Comparison of ENCODE assay signal across 13 cellular contexts in genomic region chr3:169354774-169355501, GRCh38.
DNase-seq lines count a peak whose midpoint lies in the region; TF ChIP-seq lines count a peak whose summit lies in the region.
"Had no signal": no experiment of that assay in that cellular context is flagged by ENCODE, and none has a peak within 500 bp of the region (broad histone marks: within the 10 kb centered on the region; RNA-seq: fewer than 3 reads in every experiment).

No MANE protein-coding gene starts in this region.

- no peaks in the 10 kb centered on the region for H3K36me3 Mint-ChIP-seq in glutamatergic neuron (ENCODE audit: unreplicated experiment)

- H3K27ac Mint-ChIP-seq in glutamatergic neuron (ENCODE audit: unreplicated experiment) = no peak overlapping the region

- H3K27me3 Mint-ChIP-seq in glutamatergic neuron (ENCODE audit: unreplicated experiment) = peaks cover 2% of the 10 kb centered on the region

- no peak overlapping the region for H3K27ac ChIP-seq in substantia nigra (ENCODE audit: low read depth, low read length, poor library complexity, severe bottlenecking)
- H3K27ac ChIP-seq: breast epithelium, gastrocnemius medialis, ovary had no signal

- DNase-seq in DMS153 treated with DMSO at 0.1 percent for 48 hours (lab: John Stamatoyannopoulos, UW; ENCODE audit: unreplicated experiment) (peak; percentile 92), NCI-H187 treated with DMSO at 0.1 percent for 48 hours (lab: John Stamatoyannopoulos, UW) (peak; percentile 71), NCI-H774 (lab: John Stamatoyannopoulos, UW) (peak; percentile 93), glutamatergic neuron (peak; percentile 61), substantia nigra (lab: John Stamatoyannopoulos, UW) (no peak), medulla oblongata (ENCODE audit: extremely low spot score) (no peak), amygdala (lab: John Stamatoyannopoulos, UW) (no peak), amniotic stem cell (lab: John Stamatoyannopoulos, UW) (no peak)
- DNase-seq: activated naive CD4-positive, alpha-beta T cell treated with anti-CD3 and anti-CD28 coated beads, Interleukin-2, amount 50 U/mL, for 16 hours; gastrocnemius medialis; MV-4-11; ovary had no signal

- no peak overlapping the region for H3K4me3 Mint-ChIP-seq in glutamatergic neuron (ENCODE audit: unreplicated experiment)

- peaks cover 1% of the 10 kb centered on the region for H3K9me3 Mint-ChIP-seq in glutamatergic neuron (ENCODE audit: unreplicated experiment)

- peaks cover 7% of the 10 kb centered on the region for H3K4me1 Mint-ChIP-seq in glutamatergic neuron (ENCODE audit: low read depth, unreplicated experiment)

- no peak for TF ChIP-seq CTCF in glutamatergic neuron (IDR thresholded peaks at IDR 0.05; ENCODE audit: partially characterized antibody, unreplicated experiment)

Comparison
In these comparisons a context has a peak if more than half of its experiments do, and no peak if none do; other contexts are left out.
1. DNase-seq: peak in DMS153 treated with DMSO at 0.1 percent for 48 hours (single experiment), NCI-H187 treated with DMSO at 0.1 percent for 48 hours (single experiment), NCI-H774 (single experiment) and glutamatergic neuron (single experiment); none in substantia nigra (0 of 49), medulla oblongata (single experiment), amygdala (0 of 56) and amniotic stem cell (single experiment).